ENCODE assay signal across 23 cellular contexts in the genomic region with DNA sequence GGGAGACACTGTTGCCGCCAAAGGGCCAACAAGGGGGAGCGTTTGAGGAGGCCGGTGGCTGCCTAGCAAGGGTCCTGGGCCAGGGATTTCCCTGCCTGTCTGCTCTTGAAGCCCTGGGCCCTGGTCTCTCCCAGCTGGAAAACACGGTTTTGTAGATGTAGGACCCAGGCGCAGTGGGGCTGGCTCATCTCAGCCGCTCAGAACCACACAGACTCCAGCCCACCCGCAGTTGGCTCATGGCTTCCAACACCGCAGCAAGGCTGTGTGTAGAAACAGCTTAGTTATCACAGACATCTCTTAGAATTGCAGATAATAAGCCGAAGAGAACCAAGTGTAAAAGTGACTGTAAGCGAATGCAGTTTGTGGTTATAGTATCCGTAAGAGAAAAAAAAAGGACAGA. TPM values are rescaled to one million over a fixed set of nuclear protein-coding genes. Genes with fewer than 3 reads are reported as not detected.
A peak's percentile ranks its signal among the peaks of the same experiment; 100 is the strongest.
DNase-seq lines count a peak whose midpoint lies in the region; ATAC-seq and TF ChIP-seq lines count a peak whose summit lies in the region.
"Had no signal": no experiment of that assay in that cellular context is flagged by ENCODE, and none has a peak within 500 bp of the region (broad histone marks: within the 10 kb centered on the region; RNA-seq: fewer than 3 reads in every experiment).

No MANE protein-coding gene starts in this region.

- no peaks in the 10 kb centered on the region for H4K20me1 ChIP-seq in smooth muscle cell (ENCODE audit: low read depth)

- H3K27ac Mint-ChIP-seq in mesothelial cell of epicardium, result peak overlapping the region; percentile 64
- H3K27ac Mint-ChIP-seq: activated CD4-positive, alpha-beta memory T cell treated with anti-CD3 and anti-CD28 coated beads, Interleukin-2, amount 10 ng/mL, durations not matched to agents 7 days and 5 days; activated naive CD8-positive, alpha-beta T cell treated with anti-CD3 and anti-CD28 coated beads, Interleukin-2, amount 50 U/mL, for 24 hours; dendritic cell treated with granulocyte-macrophage colony-stimulating factor and Interleukin-4, amounts not matched to agents 40 ng/mL and 50 ng/mL, for 4 days; stimulated activated naive CD8-positive, alpha-beta T cell treated with anti-CD3 and anti-CD28 coated beads, Interleukin-15, Interleukin-2, amounts not matched to agents 100 ng/mL and 50 ng/mL, for 24 hours had no signal

- H3K4me1 Mint-ChIP-seq in mesothelial cell of epicardium, result peaks cover 12% of the 10 kb centered on the region
- H3K4me1 Mint-ChIP-seq: activated CD4-positive, alpha-beta memory T cell treated with anti-CD3 and anti-CD28 coated beads, Interleukin-2, amount 10 ng/mL, durations not matched to agents 7 days and 5 days; activated naive CD8-positive, alpha-beta T cell treated with anti-CD3 and anti-CD28 coated beads, Interleukin-2, amount 50 U/mL, for 24 hours had no signal

- no peaks in the 10 kb centered on the region for H3K36me3 Mint-ChIP-seq in mesothelial cell of epicardium

- H2AFZ ChIP-seq in smooth muscle cell (ENCODE audit: low read depth), result no peak overlapping the region

- no peak overlapping the region for H3K4me3 Mint-ChIP-seq in mesothelial cell of epicardium
- H3K4me3 Mint-ChIP-seq: activated CD4-positive, alpha-beta memory T cell treated with anti-CD3 and anti-CD28 coated beads, Interleukin-2, amount 10 ng/mL, durations not matched to agents 7 days and 5 days; activated naive CD8-positive, alpha-beta T cell treated with anti-CD3 and anti-CD28 coated beads, Interleukin-2, amount 50 U/mL, for 24 hours; dendritic cell treated with granulocyte-macrophage colony-stimulating factor and Interleukin-4, amounts not matched to agents 40 ng/mL and 50 ng/mL, for 4 days; stimulated activated naive CD8-positive, alpha-beta T cell treated with anti-CD3 and anti-CD28 coated beads, Interleukin-15, Interleukin-2, amounts not matched to agents 100 ng/mL and 50 ng/mL, for 24 hours had no signal

- intact Hi-C loops in colonic mucosa (cut with DNase I), result no loop called here

- 88% methylated on average over 11 of the region's 11 CpGs for WGBS in smooth muscle cell (ENCODE audit: low lambda C conversion rate)

- H3F3A ChIP-seq in smooth muscle cell (ENCODE audit: low read depth), result no peaks in the 10 kb centered on the region

- H3K9me3 ChIP-seq in colonic mucosa (no peaks in the 10 kb centered on the region), thoracic aorta (no peaks in the 10 kb centered on the region), smooth muscle cell (replicated peaks; ENCODE audit: low read depth) (no peaks in the 10 kb centered on the region)

- peak overlapping the region; percentile 12 for H3K27ac ChIP-seq in colonic mucosa
- H3K27ac ChIP-seq in thoracic aorta, result no peak overlapping the region
- H3K27ac ChIP-seq in smooth muscle cell (ENCODE audit: low read depth), result no peak overlapping the region

- DNase-seq in ELR (ENCODE audit: low read depth) (peak; percentile 59), colonic mucosa (no peak), mesothelial cell of epicardium (ENCODE audit: low spot score in 2 of 2, unreplicated experiment in 2 of 2) (no peak), thoracic aorta (ENCODE audit: low spot score) (no peak), smooth muscle cell (lab: John Stamatoyannopoulos, UW; ENCODE audit: unreplicated experiment) (no peak), DMS79 (lab: John Stamatoyannopoulos, UW) (no peak), HUDEP-2 (lab: John Stamatoyannopoulos, UW; ENCODE audit: unreplicated experiment in 76 of 76) (no peak), DMS 273 treated with DMSO at 0.1 percent for 48 hours (lab: John Stamatoyannopoulos, UW) (no peak)
- DNase-seq: activated CD4-positive, alpha-beta memory T cell treated with anti-CD3 and anti-CD28 coated beads, Interleukin-2, amount 10 ng/mL, durations not matched to agents 7 days and 5 days; activated CD4-positive, CD25-positive, alpha-beta regulatory T cell; activated gamma-delta T cell; activated naive CD8-positive, alpha-beta T cell treated with anti-CD3 and anti-CD28 coated beads, Interleukin-2, amount 50 U/mL, for 24 hours; DND-41; foreskin melanocyte; NCI-H2081; NCI-H345; NCI-H82; occipital lobe; stimulated activated CD4-positive, alpha-beta T cell treated with anti-CD3 and anti-CD28 coated beads, Interleukin-4, amount 100 ng/mL, for 4 hours; SW 1271 had no signal

- no peaks in the 10 kb centered on the region for H3K36me3 ChIP-seq in colonic mucosa
- no peaks in the 10 kb centered on the region for H3K36me3 ChIP-seq in thoracic aorta
- H3K36me3 ChIP-seq in smooth muscle cell (ENCODE audit: low read depth), result no peaks in the 10 kb centered on the region

- no peaks in the 10 kb centered on the region for H3K79me2 ChIP-seq in smooth muscle cell (ENCODE audit: low read depth)

- no peak overlapping the region for H3K4me2 ChIP-seq in smooth muscle cell

- no peak for ATAC-seq in thoracic aorta (ENCODE audit: insufficient number of reproducible peaks, low FRiP score, low read depth)
- ATAC-seq: activated naive CD8-positive, alpha-beta T cell treated with anti-CD3 and anti-CD28 coated beads, Interleukin-2, amount 50 U/mL, for 24 hours had no signal

- peaks cover 2% of the 10 kb centered on the region for H3K27me3 Mint-ChIP-seq in mesothelial cell of epicardium (ENCODE audit: low read depth)
- H3K27me3 Mint-ChIP-seq: activated naive CD8-positive, alpha-beta T cell treated with anti-CD3 and anti-CD28 coated beads, Interleukin-2, amount 50 U/mL, for 24 hours had no signal

- TF ChIP-seq CTCF in colonic mucosa (IDR thresholded peaks at IDR 0.05), result no peak
- no peak for TF ChIP-seq CTCF in mesothelial cell of epicardium (IDR thresholded peaks at IDR 0.05; ENCODE audit: unreplicated experiment)
- no peak for TF ChIP-seq CTCF in thoracic aorta (IDR thresholded peaks at IDR 0.05)
- TF ChIP-seq CTCF in smooth muscle cell (IDR thresholded peaks at IDR 0.05; ENCODE audit: borderline replicate concordance, insufficient read depth, poor library complexity, severe bottlenecking), result no peak

- H3K4me1 ChIP-seq in colonic mucosa, result no peaks in the 10 kb centered on the region
- H3K4me1 ChIP-seq in thoracic aorta (ENCODE audit: control insufficient read depth in 1 of 2, low read depth in 2 of 2), result no peaks in the 10 kb centered on the region
- H3K4me1 ChIP-seq in smooth muscle cell (ENCODE audit: low read depth), result no peaks in the 10 kb centered on the region

- H3K9me3 Mint-ChIP-seq in mesothelial cell of epicardium, result no peaks in the 10 kb centered on the region
- H3K9me3 Mint-ChIP-seq: activated CD4-positive, alpha-beta memory T cell treated with anti-CD3 and anti-CD28 coated beads, Interleukin-2, amount 10 ng/mL, durations not matched to agents 7 days and 5 days; activated naive CD8-positive, alpha-beta T cell treated with anti-CD3 and anti-CD28 coated beads, Interleukin-2, amount 50 U/mL, for 24 hours; stimulated activated naive CD8-positive, alpha-beta T cell treated with anti-CD3 and anti-CD28 coated beads, Interleukin-15, Interleukin-2, amounts not matched to agents 100 ng/mL and 50 ng/mL, for 24 hours had no signal

- H3K9ac ChIP-seq in colonic mucosa (ENCODE audit: low read depth in 2 of 2, low read length in 2 of 2) (no peak overlapping the region), smooth muscle cell (ENCODE audit: low read depth) (no peak overlapping the region)

- H3K27me3 ChIP-seq in colonic mucosa (no peaks in the 10 kb centered on the region), thoracic aorta (replicated peaks; ENCODE audit: insufficient read depth) (peaks cover 5% of the 10 kb centered on the region), smooth muscle cell (ENCODE audit: low read depth) (no peaks in the 10 kb centered on the region)

- H3K4me3 ChIP-seq in colonic mucosa (no peak overlapping the region), thoracic aorta (peak overlapping the region; percentile 66), smooth muscle cell (no peak overlapping the region)

RNA-seq across cellular contexts. Expression of gene TWIST2, which starts 57.0 kb away (rescaled TPM):
- total RNA-seq in colonic mucosa (1 to 10 TPM in 1 of 2 donors, under 1 TPM in 1; 0.82 to 2.7 TPM), mesothelial cell of epicardium (17.8 to 19.6 TPM (median 18.6 TPM) in 3 replicates), thoracic aorta (10 to 100 TPM; 41.4 to 62.1 TPM), smooth muscle cell (0.18 and 2.4 TPM in 2 replicates)
- polyA plus RNA-seq in smooth muscle cell, result 1.0 and 1.7 TPM in 2 replicates
- total RNA-seq: activated CD4-positive, alpha-beta memory T cell treated with anti-CD3 and anti-CD28 coated beads, Interleukin-2, amount 10 ng/mL, durations not matched to agents 7 days and 5 days; OCI-LY7 had no signal
